ENCODE assay signal across 25 cellular contexts in genomic region chr13:76972430-76972829, GRCh38. TPM values are rescaled to one million over a fixed set of nuclear protein-coding genes. Genes with fewer than 3 reads are reported as not detected.
DNase-seq lines count a peak whose midpoint lies in the region; ATAC-seq and TF ChIP-seq lines count a peak whose summit lies in the region.
"Had no signal": no experiment of that assay in that cellular context is flagged by ENCODE, and none has a peak within 500 bp of the region (broad histone marks: within the 10 kb centered on the region; RNA-seq: fewer than 3 reads in every experiment).

No MANE protein-coding gene starts in this region.

- intact Hi-C loops in right lobe of liver (cut with DNase I) (no loop called here), lower lobe of right lung (cut with DNase I) (no loop called here)

- H3K4me3 ChIP-seq in astrocyte of the spinal cord (ENCODE audit: low read depth, low read length) (no peak overlapping the region), right lobe of liver (no peak overlapping the region), lower lobe of right lung (no peak overlapping the region)
- H3K4me3 ChIP-seq: breast epithelium, spleen had no signal

- H3K27me3 ChIP-seq in right lobe of liver (no peaks in the 10 kb centered on the region), lower lobe of right lung (ENCODE audit: low read depth) (no peaks in the 10 kb centered on the region)
- H3K27me3 ChIP-seq: breast epithelium had no signal

- no peaks in the 10 kb centered on the region for H3K36me3 ChIP-seq in right lobe of liver
- H3K36me3 ChIP-seq in lower lobe of right lung: no peaks in the 10 kb centered on the region
- H3K36me3 ChIP-seq: breast epithelium, spleen had no signal

- no peak overlapping the region for H3K27ac ChIP-seq in right lobe of liver
- no peak overlapping the region for H3K27ac ChIP-seq in lower lobe of right lung
- H3K27ac ChIP-seq: 22Rv1, breast epithelium had no signal

- H3K4me3 Mint-ChIP-seq in type B pancreatic cell: no peak overlapping the region
- H3K4me3 Mint-ChIP-seq: activated CD8-positive, alpha-beta T cell treated with anti-CD3 and anti-CD28 coated beads, Interleukin-2, amount 10 ng/mL, durations not matched to agents 7 days and 5 days; CD8-positive, alpha-beta memory T cell had no signal

- DNase-seq in DMS79 treated with DMSO at 0.1 percent for 48 hours (lab: John Stamatoyannopoulos, UW): peak; percentile 5
- DNase-seq in DMS79 (lab: John Stamatoyannopoulos, UW): no peak
- DNase-seq in astrocyte of the spinal cord (ENCODE audit: low read depth, low spot score): peak; percentile 32
- peak in 1 of 3 donors; percentile 25 for DNase-seq in right lobe of liver
- DNase-seq in type B pancreatic cell (ENCODE audit: extremely low spot score, unreplicated experiment): no peak
- DNase-seq in H4 (ENCODE audit: low spot score): no peak
- DNase-seq in T-helper 9 cell: no peak
- DNase-seq in lower lobe of right lung: no peak
- DNase-seq: activated CD8-positive, alpha-beta T cell treated with anti-CD3 and anti-CD28 coated beads, Interleukin-2, amount 10 ng/mL, durations not matched to agents 7 days and 5 days; activated T-cell treated with anti-CD3 and anti-CD28 coated beads, Interleukin-2, amount 50 U/mL, for 1 hour; CD8-positive, alpha-beta memory T cell; H7; IMR-90; left colon; NCI-H1694; NCI-H82; OCI-M1; spleen; stimulated activated CD4-positive, alpha-beta T cell treated with anti-CD3 and anti-CD28 coated beads, Interleukin-4, amount 100 ng/mL, for 24 hours; stimulated activated naive CD4-positive, alpha-beta T cell treated with Interleukin-2 at 50 U/mL for 16 hours; T1000 had no signal

- H3K4me1 ChIP-seq in right lobe of liver (no peaks in the 10 kb centered on the region), lower lobe of right lung (no peaks in the 10 kb centered on the region)
- H3K4me1 ChIP-seq: breast epithelium had no signal

- H3K9me3 ChIP-seq in right lobe of liver (no peaks in the 10 kb centered on the region), lower lobe of right lung (no peaks in the 10 kb centered on the region)
- H3K9me3 ChIP-seq: breast epithelium, spleen had no signal

- H3K4me1 Mint-ChIP-seq in type B pancreatic cell (ENCODE audit: unreplicated experiment): peaks cover 34% of the 10 kb centered on the region

- no peak for TF ChIP-seq CTCF in astrocyte of the spinal cord (IDR thresholded peaks at IDR 0.05; ENCODE audit: low read depth, low read length)
- TF ChIP-seq CTCF in right lobe of liver (IDR thresholded peaks at IDR 0.05): no peak
- no peak for TF ChIP-seq CTCF in type B pancreatic cell (conservative IDR thresholded peaks at IDR 0.05)
- no peak for TF ChIP-seq CTCF in lower lobe of right lung (IDR thresholded peaks at IDR 0.05)

- in situ Hi-C loops in astrocyte of the spinal cord (cut with HindIII; ENCODE audit: low sequenced_read_pairs): no loop called here

- H3K36me3 Mint-ChIP-seq in type B pancreatic cell: no peaks in the 10 kb centered on the region
- H3K36me3 Mint-ChIP-seq: CD8-positive, alpha-beta memory T cell had no signal

- no peak for TF ChIP-seq POLR2A in right lobe of liver (IDR thresholded peaks at IDR 0.05)

- H3K9me3 Mint-ChIP-seq in type B pancreatic cell: peaks cover 5% of the 10 kb centered on the region
- H3K9me3 Mint-ChIP-seq: CD8-positive, alpha-beta memory T cell had no signal

- 43% methylated on average over 10 of the region's 10 CpGs for WGBS in right lobe of liver (ENCODE audit: insufficient coverage, low coverage, low lambda C conversion rate, missing lambda C conversion rate)

- peaks cover 9% of the 10 kb centered on the region for H3K27me3 Mint-ChIP-seq in type B pancreatic cell

- ATAC-seq in right lobe of liver (peak; percentile 67 to 82 (median 74)), lower lobe of right lung (no peak)
- ATAC-seq: activated CD8-positive, alpha-beta T cell treated with anti-CD3 and anti-CD28 coated beads, Interleukin-2, amount 10 ng/mL, durations not matched to agents 7 days and 5 days; left colon; Right ventricle myocardium inferior had no signal

- peak overlapping the region; percentile 26 for H3K27ac Mint-ChIP-seq in type B pancreatic cell
- H3K27ac Mint-ChIP-seq: activated CD8-positive, alpha-beta T cell treated with anti-CD3 and anti-CD28 coated beads, Interleukin-2, amount 10 ng/mL, durations not matched to agents 7 days and 5 days had no signal

RNA-seq across cellular contexts. Expression of gene CLN5, which starts 19.5 kb away (rescaled TPM):
- total RNA-seq in right lobe of liver (10 to 100 TPM; 14.7 to 26.5 (median 18.5) TPM), type B pancreatic cell (ENCODE audit: low replicate concordance) (24.9 and 25.6 TPM in 2 replicates), lower lobe of right lung (38.2 TPM)
- 21.3 and 27.4 TPM in 2 replicates for total RNA-seq in H4 (2014; rRNA removed; shearing (Covaris generic))

RNA-seq across cellular contexts. Expression of gene ACOD1, which starts 24.1 kb away (rescaled TPM):
- total RNA-seq in right lobe of liver (not detected), type B pancreatic cell (ENCODE audit: low replicate concordance) (not detected in 2 replicates), lower lobe of right lung (not detected)
- total RNA-seq in H4 (2014; rRNA removed; shearing (Covaris generic)): not detected in 2 replicates
- total RNA-seq: activated CD8-positive, alpha-beta T cell treated with anti-CD3 and anti-CD28 coated beads, Interleukin-2, amount 10 ng/mL, durations not matched to agents 7 days and 5 days; breast epithelium; CD8-positive, alpha-beta memory T cell; H7; IMR-90; left colon; M059J; Right ventricle myocardium inferior had no signal

RNA-seq across cellular contexts. Expression of gene FBXL3, which starts 54.5 kb away (rescaled TPM):
- total RNA-seq in right lobe of liver (10 to 100 TPM; 13.6 to 31.4 (median 19.7) TPM), type B pancreatic cell (ENCODE audit: low replicate concordance) (28.7 and 36.6 TPM in 2 replicates), lower lobe of right lung (57.7 TPM)
- total RNA-seq in H4 (2014; rRNA removed; shearing (Covaris generic)): 12.2 and 20.0 TPM in 2 replicates

Comparison
In these comparisons a context has a peak if more than half of its experiments do, and no peak if none do; other contexts are left out.
1. DNase-seq: peak in DMS79 treated with DMSO at 0.1 percent for 48 hours (single experiment) and astrocyte of the spinal cord (single experiment); none in DMS79 (single experiment), type B pancreatic cell (single experiment), H4 (single experiment), T-helper 9 cell (single experiment) and lower lobe of right lung (single experiment).
2. ATAC-seq: peak in right lobe of liver (4 of 4); none in lower lobe of right lung (0 of 2).